ENCODE assay signal across 1 cellular context in the genomic region with DNA sequence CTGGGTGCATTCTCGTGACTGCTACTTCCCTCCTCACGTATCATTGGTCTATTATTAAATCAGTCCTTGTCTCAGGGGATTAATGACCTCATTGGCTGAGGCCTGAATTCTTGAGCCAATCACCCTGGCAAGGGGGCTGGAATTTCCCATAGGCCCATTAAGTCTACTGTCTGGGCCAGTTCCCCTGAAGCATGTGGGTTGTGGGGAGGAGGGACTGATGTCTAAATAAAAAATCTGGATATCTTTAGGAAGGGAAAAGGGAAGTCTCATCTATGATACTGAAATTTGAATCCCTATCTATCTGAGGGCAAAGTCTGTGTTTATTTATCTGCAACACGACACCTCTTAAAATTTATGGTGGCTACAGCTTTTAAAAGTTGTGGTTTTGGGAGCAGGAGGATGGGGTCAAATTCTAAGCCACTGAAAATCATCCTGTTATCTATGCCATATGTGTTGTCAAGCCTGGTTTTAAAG.
A peak's percentile ranks its signal among the peaks of the same experiment; 100 is the strongest.
TF ChIP-seq lines count a peak whose summit lies in the region.

No MANE protein-coding gene starts in this region.

TF ChIP-seq in HEK293, 187 proteins besides CTCF, POLR2A, EP300 and RAD21 (continued from another document and continues in another):
- TF ChIP-seq, protein P1, sequence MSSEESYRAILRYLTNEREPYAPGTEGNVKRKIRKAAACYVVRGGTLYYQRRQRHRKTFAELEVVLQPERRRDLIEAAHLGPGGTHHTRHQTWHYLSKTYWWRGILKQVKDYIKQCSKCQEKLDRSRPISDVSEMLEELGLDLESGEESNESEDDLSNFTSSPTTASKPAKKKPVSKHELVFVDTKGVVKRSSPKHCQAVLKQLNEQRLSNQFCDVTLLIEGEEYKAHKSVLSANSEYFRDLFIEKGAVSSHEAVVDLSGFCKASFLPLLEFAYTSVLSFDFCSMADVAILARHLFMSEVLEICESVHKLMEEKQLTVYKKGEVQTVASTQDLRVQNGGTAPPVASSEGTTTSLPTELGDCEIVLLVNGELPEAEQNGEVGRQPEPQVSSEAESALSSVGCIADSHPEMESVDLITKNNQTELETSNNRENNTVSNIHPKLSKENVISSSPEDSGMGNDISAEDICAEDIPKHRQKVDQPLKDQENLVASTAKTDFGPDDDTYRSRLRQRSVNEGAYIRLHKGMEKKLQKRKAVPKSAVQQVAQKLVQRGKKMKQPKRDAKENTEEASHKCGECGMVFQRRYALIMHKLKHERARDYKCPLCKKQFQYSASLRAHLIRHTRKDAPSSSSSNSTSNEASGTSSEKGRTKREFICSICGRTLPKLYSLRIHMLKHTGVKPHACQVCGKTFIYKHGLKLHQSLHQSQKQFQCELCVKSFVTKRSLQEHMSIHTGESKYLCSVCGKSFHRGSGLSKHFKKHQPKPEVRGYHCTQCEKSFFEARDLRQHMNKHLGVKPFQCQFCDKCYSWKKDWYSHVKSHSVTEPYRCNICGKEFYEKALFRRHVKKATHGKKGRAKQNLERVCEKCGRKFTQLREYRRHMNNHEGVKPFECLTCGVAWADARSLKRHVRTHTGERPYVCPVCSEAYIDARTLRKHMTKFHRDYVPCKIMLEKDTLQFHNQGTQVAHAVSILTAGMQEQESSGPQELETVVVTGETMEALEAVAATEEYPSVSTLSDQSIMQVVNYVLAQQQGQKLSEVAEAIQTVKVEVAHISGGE (tag by site-specific recombination; conservative IDR thresholded peaks at IDR 0.05; ENCODE audit: low read depth): no peak
- TF ChIP-seq OVOL3 (tag by site-specific recombination; IDR thresholded peaks at IDR 0.05) (0 out of 2 replicates have a peak, but pooled peaks have one; percentile 59), SETDB1 (IDR thresholded peaks at IDR 0.05; ENCODE audit: insufficient read length, low read length) (no peak), SP2 (tag by site-specific recombination; IDR thresholded peaks at IDR 0.05) (peak; percentile 53), ZNF623 (tag by site-specific recombination; IDR thresholded peaks at IDR 0.05) (no peak), ZNF211 (tag by site-specific recombination; IDR thresholded peaks at IDR 0.05; ENCODE audit: low read depth) (no peak), SALL2 (tag by site-specific recombination; IDR thresholded peaks at IDR 0.05; ENCODE audit: borderline replicate concordance) (no peak), INSM2 (tag by site-specific recombination; IDR thresholded peaks at IDR 0.05) (no peak), ZNF670 (tag by site-specific recombination; IDR thresholded peaks at IDR 0.05; ENCODE audit: low read depth) (no peak), WT1 (tag by site-specific recombination; IDR thresholded peaks at IDR 0.05) (peak; percentile 86), ZNF223 (tag by site-specific recombination; IDR thresholded peaks at IDR 0.05) (no peak), ZNF707 (tag by site-specific recombination; IDR thresholded peaks at IDR 0.05) (no peak), ZNF785 (tag by site-specific recombination; IDR thresholded peaks at IDR 0.05) (no peak), ZNF202 (tag by site-specific recombination; IDR thresholded peaks at IDR 0.05; ENCODE audit: borderline replicate concordance) (no peak), FEZF1 (tag by site-specific recombination; IDR thresholded peaks at IDR 0.05) (peak; percentile 75), ZNF354C (tag by site-specific recombination; IDR thresholded peaks at IDR 0.05; ENCODE audit: borderline replicate concordance, low read depth) (no peak), ZNF501 (tag by site-specific recombination; IDR thresholded peaks at IDR 0.05) (no peak), IKZF3 (tag by site-specific recombination; IDR thresholded peaks at IDR 0.05) (0 out of 2 replicates have a peak, but pooled peaks have one; percentile 43), ZNF324 (tag by site-specific recombination; IDR thresholded peaks at IDR 0.05) (0 out of 2 replicates have a peak, but pooled peaks have one; percentile 20), ZNF791 (tag by site-specific recombination; IDR thresholded peaks at IDR 0.05) (no peak), ZNF10 (tag by site-specific recombination; IDR thresholded peaks at IDR 0.05) (no peak), ZNF677 (tag by site-specific recombination; IDR thresholded peaks at IDR 0.05) (no peak), BCL11B (tag by site-specific recombination; IDR thresholded peaks at IDR 0.05; ENCODE audit: low read depth) (no peak), ZNF404 (tag by site-specific recombination; IDR thresholded peaks at IDR 0.05) (no peak), ZXDB (tag by site-specific recombination; IDR thresholded peaks at IDR 0.05) (peak; percentile 69; the same call in 1 of the 2 replicates), ZNF274 (IDR thresholded peaks at IDR 0.05; ENCODE audit: low read length) (no peak), ZNF274 (tag by site-specific recombination; IDR thresholded peaks at IDR 0.05; ENCODE audit: borderline replicate concordance) (no peak), ZSCAN30 (tag by site-specific recombination; IDR thresholded peaks at IDR 0.05) (peak; percentile 71), ZNF2 (tag by site-specific recombination; IDR thresholded peaks at IDR 0.05) (no peak), ZNF132 (tag by site-specific recombination; IDR thresholded peaks at IDR 0.05; ENCODE audit: borderline replicate concordance) (no peak), OSR2 (tag by site-specific recombination; IDR thresholded peaks at IDR 0.05) (peak; percentile 71), SP3 (tag by site-specific recombination; IDR thresholded peaks at IDR 0.05) (no peak; the same call in 1 of the 2 replicates), ZEB2 (tag by site-specific recombination; IDR thresholded peaks at IDR 0.05) (0 out of 2 replicates have a peak, but pooled peaks have one; percentile 46), ZNF302 (tag by site-specific recombination; IDR thresholded peaks at IDR 0.05; ENCODE audit: low read depth) (no peak), ZNF600 (tag by site-specific recombination; IDR thresholded peaks at IDR 0.05) (no peak), ZSCAN16 (tag by site-specific recombination; IDR thresholded peaks at IDR 0.05) (no peak), ZBTB21 (tag by site-specific recombination; IDR thresholded peaks at IDR 0.05) (no peak), ZNF549 (tag by site-specific recombination; IDR thresholded peaks at IDR 0.05) (no peak), HOXD13 (CRISPR knock-in tag; IDR thresholded peaks at IDR 0.05; ENCODE audit: borderline replicate concordance) (0 out of 2 replicates have a peak, but pooled peaks have one; percentile 14), ZBTB17 (tag by site-specific recombination; IDR thresholded peaks at IDR 0.05) (no peak), PRDM6 (tag by site-specific recombination; IDR thresholded peaks at IDR 0.05) (peak; percentile 23; the same call in 1 of the 2 replicates), ZNF140 (tag by site-specific recombination; IDR thresholded peaks at IDR 0.05) (no peak), ZNF362 (tag by site-specific recombination; IDR thresholded peaks at IDR 0.05) (no peak), ZNF561 (tag by site-specific recombination; IDR thresholded peaks at IDR 0.05; ENCODE audit: borderline replicate concordance) (no peak), ZIC2 (tag by site-specific recombination; IDR thresholded peaks at IDR 0.05) (no peak)
- TF ChIP-seq, protein P2, sequence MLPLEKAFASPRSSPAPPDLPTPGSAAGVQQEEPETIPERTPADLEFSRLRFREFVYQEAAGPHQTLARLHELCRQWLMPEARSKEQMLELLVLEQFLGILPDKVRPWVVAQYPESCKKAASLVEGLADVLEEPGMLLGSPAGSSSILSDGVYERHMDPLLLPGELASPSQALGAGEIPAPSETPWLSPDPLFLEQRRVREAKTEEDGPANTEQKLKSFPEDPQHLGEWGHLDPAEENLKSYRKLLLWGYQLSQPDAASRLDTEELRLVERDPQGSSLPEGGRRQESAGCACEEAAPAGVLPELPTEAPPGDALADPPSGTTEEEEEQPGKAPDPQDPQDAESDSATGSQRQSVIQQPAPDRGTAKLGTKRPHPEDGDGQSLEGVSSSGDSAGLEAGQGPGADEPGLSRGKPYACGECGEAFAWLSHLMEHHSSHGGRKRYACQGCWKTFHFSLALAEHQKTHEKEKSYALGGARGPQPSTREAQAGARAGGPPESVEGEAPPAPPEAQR (tag by site-specific recombination; IDR thresholded peaks at IDR 0.05): no peak
- TF ChIP-seq, protein P3, sequence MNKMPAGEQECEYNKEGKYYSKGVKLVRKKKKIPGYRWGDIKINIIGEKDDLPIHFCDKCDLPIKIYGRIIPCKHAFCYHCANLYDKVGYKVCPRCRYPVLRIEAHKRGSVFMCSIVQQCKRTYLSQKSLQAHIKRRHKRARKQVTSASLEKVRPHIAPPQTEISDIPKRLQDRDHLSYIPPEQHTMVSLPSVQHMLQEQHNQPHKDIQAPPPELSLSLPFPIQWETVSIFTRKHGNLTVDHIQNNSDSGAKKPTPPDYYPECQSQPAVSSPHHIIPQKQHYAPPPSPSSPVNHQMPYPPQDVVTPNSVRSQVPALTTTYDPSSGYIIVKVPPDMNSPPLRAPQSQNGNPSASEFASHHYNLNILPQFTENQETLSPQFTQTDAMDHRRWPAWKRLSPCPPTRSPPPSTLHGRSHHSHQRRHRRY (tag by site-specific recombination; IDR thresholded peaks at IDR 0.05): no peak
- TF ChIP-seq, protein P4, sequence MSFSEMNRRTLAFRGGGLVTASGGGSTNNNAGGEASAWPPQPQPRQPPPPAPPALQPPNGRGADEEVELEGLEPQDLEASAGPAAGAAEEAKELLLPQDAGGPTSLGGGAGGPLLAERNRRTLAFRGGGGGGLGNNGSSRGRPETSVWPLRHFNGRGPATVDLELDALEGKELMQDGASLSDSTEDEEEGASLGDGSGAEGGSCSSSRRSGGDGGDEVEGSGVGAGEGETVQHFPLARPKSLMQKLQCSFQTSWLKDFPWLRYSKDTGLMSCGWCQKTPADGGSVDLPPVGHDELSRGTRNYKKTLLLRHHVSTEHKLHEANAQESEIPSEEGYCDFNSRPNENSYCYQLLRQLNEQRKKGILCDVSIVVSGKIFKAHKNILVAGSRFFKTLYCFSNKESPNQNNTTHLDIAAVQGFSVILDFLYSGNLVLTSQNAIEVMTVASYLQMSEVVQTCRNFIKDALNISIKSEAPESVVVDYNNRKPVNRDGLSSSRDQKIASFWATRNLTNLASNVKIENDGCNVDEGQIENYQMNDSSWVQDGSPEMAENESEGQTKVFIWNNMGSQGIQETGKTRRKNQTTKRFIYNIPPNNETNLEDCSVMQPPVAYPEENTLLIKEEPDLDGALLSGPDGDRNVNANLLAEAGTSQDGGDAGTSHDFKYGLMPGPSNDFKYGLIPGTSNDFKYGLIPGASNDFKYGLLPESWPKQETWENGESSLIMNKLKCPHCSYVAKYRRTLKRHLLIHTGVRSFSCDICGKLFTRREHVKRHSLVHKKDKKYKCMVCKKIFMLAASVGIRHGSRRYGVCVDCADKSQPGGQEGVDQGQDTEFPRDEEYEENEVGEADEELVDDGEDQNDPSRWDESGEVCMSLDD (tag by site-specific recombination; IDR thresholded peaks at IDR 0.05): no peak
- TF ChIP-seq, protein P5, sequence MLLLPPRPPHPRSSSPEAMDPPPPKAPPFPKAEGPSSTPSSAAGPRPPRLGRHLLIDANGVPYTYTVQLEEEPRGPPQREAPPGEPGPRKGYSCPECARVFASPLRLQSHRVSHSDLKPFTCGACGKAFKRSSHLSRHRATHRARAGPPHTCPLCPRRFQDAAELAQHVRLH (tag by site-specific recombination; IDR thresholded peaks at IDR 0.05): peak; percentile 51; the same call in 1 of the 2 replicates
- TF ChIP-seq, protein P6, sequence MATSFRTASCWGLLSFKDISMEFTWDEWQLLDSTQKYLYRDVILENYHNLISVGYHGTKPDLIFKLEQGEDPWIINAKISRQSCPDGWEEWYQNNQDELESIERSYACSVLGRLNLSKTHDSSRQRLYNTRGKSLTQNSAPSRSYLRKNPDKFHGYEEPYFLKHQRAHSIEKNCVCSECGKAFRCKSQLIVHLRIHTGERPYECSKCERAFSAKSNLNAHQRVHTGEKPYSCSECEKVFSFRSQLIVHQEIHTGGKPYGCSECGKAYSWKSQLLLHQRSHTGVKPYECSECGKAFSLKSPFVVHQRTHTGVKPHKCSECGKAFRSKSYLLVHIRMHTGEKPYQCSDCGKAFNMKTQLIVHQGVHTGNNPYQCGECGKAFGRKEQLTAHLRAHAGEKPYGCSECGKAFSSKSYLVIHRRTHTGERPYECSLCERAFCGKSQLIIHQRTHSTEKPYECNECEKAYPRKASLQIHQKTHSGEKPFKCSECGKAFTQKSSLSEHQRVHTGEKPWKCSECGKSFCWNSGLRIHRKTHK (tag by site-specific recombination; IDR thresholded peaks at IDR 0.05): no peak
